In the genomic region with DNA sequence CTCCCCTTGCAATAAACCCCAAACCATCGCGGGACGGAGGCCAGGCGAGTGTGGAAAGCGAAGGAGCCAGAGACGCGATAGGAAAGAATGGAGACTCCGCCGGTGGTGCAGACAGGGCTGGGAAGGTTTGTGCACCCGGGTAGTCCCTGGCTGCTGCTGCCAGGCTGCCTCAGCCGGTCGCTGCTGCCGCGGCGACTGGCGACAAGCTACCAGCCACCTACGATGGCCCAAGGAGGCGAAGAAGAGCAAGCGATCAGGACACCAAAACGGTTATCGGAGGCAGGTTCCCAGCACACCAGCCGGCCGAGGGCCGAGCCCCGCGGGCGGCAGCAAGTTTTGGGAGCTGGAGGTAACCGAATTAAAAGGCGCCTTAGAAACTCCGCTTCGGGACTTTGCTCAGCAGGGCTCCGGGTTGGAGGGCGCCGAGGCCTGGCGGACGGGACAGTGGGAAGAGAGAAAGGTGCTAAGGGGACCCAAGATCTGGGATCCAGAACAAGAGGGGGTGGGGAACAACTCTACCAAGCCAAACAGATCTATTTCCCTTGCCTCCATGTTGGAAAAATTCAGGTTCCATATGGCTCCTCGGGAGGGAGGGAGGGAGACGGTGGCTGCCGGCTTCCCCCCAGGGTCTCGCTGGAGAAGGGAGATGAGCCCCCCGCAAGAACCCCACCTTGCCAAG, we compare ENCODE assay signal across 12 cellular contexts. TPM values are rescaled to one million over a fixed set of nuclear protein-coding genes. Genes with fewer than 3 reads are reported as not detected.
DNase-seq lines count a peak whose midpoint lies in the region; ATAC-seq, FAIRE-seq and TF ChIP-seq lines count a peak whose summit lies in the region.
"Had no signal": no experiment of that assay in that cellular context is flagged by ENCODE, and none has a peak within 500 bp of the region (broad histone marks: within the 10 kb centered on the region; RNA-seq: fewer than 3 reads in every experiment).

No MANE protein-coding gene starts in this region.

- H3K79me2 ChIP-seq in H1 (ENCODE audit: control insufficient read depth in 1 of 2, insufficient read depth in 2 of 2, low read length in 2 of 2) = no peaks in the 10 kb centered on the region

- peak overlapping the region; percentile 81; the same call in 1 of the 2 replicates for H2BK15ac ChIP-seq in H1 (ENCODE audit: low read length)

- H3K4me3 ChIP-seq in A549 (peak overlapping the region; percentile 60), H1 (ENCODE audit: extremely low read depth in 1 of 4, insufficient read depth in 2 of 4, low read depth in 3 of 4, low read length in 4 of 4) (0 out of 8 replicates have a peak overlapping the region, but pooled peaks of 1 of the 4 experiments have one; percentile 25), mucosa of stomach (ENCODE audit: low read length) (no peak overlapping the region)

- FAIRE-seq in A549 (lab: Jason Lieb, UNC) = no peak
- FAIRE-seq in H1 (lab: Jason Lieb, UNC) = no peak

- H3K36me3 ChIP-seq in H1 (ENCODE audit: control insufficient read depth in 2 of 4, insufficient read depth in 4 of 4, low read length in 3 of 4) = peaks cover 0 to 3% (median 0%) of the 10 kb centered on the region in 4 experiments; a peak in 1 of 8 replicates
- H3K36me3 ChIP-seq in mucosa of stomach (ENCODE audit: control insufficient read depth, insufficient read depth, low read length) = no peaks in the 10 kb centered on the region

- H4K20me1 ChIP-seq in H1 (replicated peaks in 1 of 2; ENCODE audit: control insufficient read depth in 1 of 2, insufficient read depth in 2 of 2, low read length in 2 of 2) = peaks cover 26 to 34% of the 10 kb centered on the region in 2 experiments

- H3K18ac ChIP-seq in H1 (ENCODE audit: extremely low read depth, low read length) = no peak overlapping the region

- TF ChIP-seq CTCF in A549 (IDR thresholded peaks at IDR 0.05) (no peak), H1 (IDR thresholded peaks at IDR 0.05; ENCODE audit: control extremely low read depth in 1 of 3, insufficient read depth in 1 of 3, low read depth in 1 of 3, low read length in 3 of 3) (no peak)

- TF ChIP-seq RAD21 in A549 (conservative IDR thresholded peaks at IDR 0.05 in 1 of 2, IDR thresholded peaks at IDR 0.05 in 1 of 2) (no peak), H1 (IDR thresholded peaks at IDR 0.05 in 1 of 2, conservative IDR thresholded peaks at IDR 0.05 in 1 of 2; ENCODE audit: low read depth in 2 of 2, low read length in 2 of 2) (no peak)

- no peak overlapping the region for H3K9ac ChIP-seq in H1 (replicated peaks in 1 of 4; ENCODE audit: extremely low read depth in 1 of 4, low read depth in 3 of 4, low read length in 3 of 4)
- H3K9ac ChIP-seq in mucosa of stomach (ENCODE audit: low read length) = peak overlapping the region; percentile 55
- H3K9ac ChIP-seq: KMS-11 had no signal

- H3K23me2 ChIP-seq in H1 (ENCODE audit: low read depth, low read length) = no peaks in the 10 kb centered on the region; the same call in 1 of the 2 replicates

- H3K9me3 ChIP-seq in A549 = no peaks in the 10 kb centered on the region
- no peaks in the 10 kb centered on the region for H3K9me3 ChIP-seq in H1 (ENCODE audit: insufficient read depth in 2 of 2, low read depth in 1 of 2, low read length in 1 of 2)
- H3K9me3 ChIP-seq in mucosa of stomach (ENCODE audit: control insufficient read depth, low read length) = no peaks in the 10 kb centered on the region

- H4K8ac ChIP-seq in H1 (ENCODE audit: extremely low read depth, insufficient read depth, low read length) = no peak overlapping the region

- no peak overlapping the region for H2BK5ac ChIP-seq in H1 (ENCODE audit: low read depth, low read length)

- ATAC-seq in A549 = peak; percentile 53 to 56
- no peak for ATAC-seq in GM18868 (IDR thresholded peaks at IDR 0.05; ENCODE audit: unreplicated experiment)
- ATAC-seq in GM18498 (IDR thresholded peaks at IDR 0.05; ENCODE audit: unreplicated experiment) = no peak

- H4K91ac ChIP-seq in H1 (replicated peaks; ENCODE audit: insufficient read length, low read length) = no peak overlapping the region

- H3K56ac ChIP-seq in H1 (replicated peaks; ENCODE audit: insufficient read length, low read depth, low read length) = no peak overlapping the region

- DNase-seq in A549 (ENCODE audit: low read depth in 1 of 2, low spot score in 1 of 2) (peak; percentile 57 to 66), NCI-H1694 treated with DMSO at 0.1 percent for 48 hours (lab: John Stamatoyannopoulos, UW) (peak; percentile 46), H1 (ENCODE audit: low read depth in 1 of 2, low spot score in 2 of 2) (no peak), LoVo (ENCODE audit: low spot score) (no peak)
- no peak for DNase-seq in activated CD4-positive, alpha-beta T cell treated with anti-CD3 and anti-CD28 coated beads, Interleukin-2, amount 50 U/mL, for 4 hours
- DNase-seq: caudate nucleus had no signal

- H2BK120ac ChIP-seq in H1 (replicated peaks; ENCODE audit: low read depth, low read length) = no peak overlapping the region

- H3K4me2 ChIP-seq in A549 (peak overlapping the region; percentile 89), H1 (ENCODE audit: insufficient read depth in 1 of 2, low read depth in 2 of 2, low read length in 2 of 2) (peak overlapping the region; percentile 24 to 44; a peak in 3 of 4 replicates)
- H3K4me2 ChIP-seq: KMS-11 had no signal

- TF ChIP-seq EP300 in A549 (IDR thresholded peaks at IDR 0.05) (no peak), H1 (IDR thresholded peaks at IDR 0.05; ENCODE audit: borderline replicate concordance in 1 of 2, low read depth in 2 of 2, low read length in 2 of 2) (no peak)

- no peak overlapping the region for H3K4ac ChIP-seq in H1 (replicated peaks; ENCODE audit: insufficient read length, low read depth, low read length)

- no peak overlapping the region for H3K23ac ChIP-seq in H1 (ENCODE audit: insufficient read length)

- H3K4me1 ChIP-seq in A549 (peaks cover 31% of the 10 kb centered on the region), H1 (replicated peaks in 1 of 4; ENCODE audit: control insufficient read depth in 3 of 4, insufficient read depth in 4 of 4, low read length in 3 of 4) (peaks cover 0 to 15% (median 8%) of the 10 kb centered on the region in 4 experiments; a peak in 6 of 7 replicates), mucosa of stomach (ENCODE audit: control insufficient read depth, insufficient read depth, low read length) (peaks cover 18% of the 10 kb centered on the region)

- H3K27me3 ChIP-seq in H1 (replicated peaks in 1 of 4; ENCODE audit: control insufficient read depth in 3 of 4, extremely low read depth in 1 of 4, insufficient read depth in 3 of 4, low read length in 3 of 4) = peaks cover 98 to 100% (median 99%) of the 10 kb centered on the region in 4 experiments
- peaks cover 95% of the 10 kb centered on the region for H3K27me3 ChIP-seq in mucosa of stomach (ENCODE audit: control insufficient read depth, insufficient read depth, low read length)

- peak overlapping the region; percentile 87; the same call in 1 of the 2 replicates for H2BK12ac ChIP-seq in H1 (ENCODE audit: low read depth, low read length)

- H3K27ac ChIP-seq in A549 (peak overlapping the region; percentile 97), H1 (ENCODE audit: low read depth, low read length) (no peak overlapping the region)
- H3K27ac ChIP-seq: KMS-11 had no signal

- TF ChIP-seq POLR2A in A549 (IDR thresholded peaks at IDR 0.05; ENCODE audit: low read length) = peak; percentile 41
- TF ChIP-seq POLR2A in H1 (IDR thresholded peaks at IDR 0.05; ENCODE audit: control extremely low read depth in 1 of 2, low read depth in 2 of 2, low read length in 2 of 2) = no peak

- no peaks in the 10 kb centered on the region for H3K79me1 ChIP-seq in H1 (ENCODE audit: low read depth, low read length)

- H2AK5ac ChIP-seq in H1 (ENCODE audit: low read depth, low read length) = no peak overlapping the region

- CTCF ChIA-PET in A549 (lab: Yijun Ruan, JAX) = interaction anchor here (0.6 to 3.0 kb wide), 10 partner anchors 20 to 182 kb away, joined by 3 to 11 read pairs (median 5); partner anchors contain the start of gene HOXB5
- CTCF ChIA-PET in H1 (lab: Charles Lee; ENCODE audit: partially characterized antibody) = interaction anchor here (0.7 to 4.0 kb wide), 11 partner anchors 8 to 203 kb away, joined by 3 to 18 read pairs (median 3); partner anchors contain the start of genes HOXB5 and HOXB9

- POLR2A ChIA-PET in A549 (lab: Yijun Ruan, JAX) (interaction anchor here (0.6 to 2.0 kb wide), 7 partner anchors 8 to 202 kb away, joined by 3 to 10 read pairs (median 4); partner anchors contain the start of gene HOXB9), H1 (lab: Charles Lee; ENCODE audit: partially characterized antibody) (interaction anchor here (1.1 kb wide), 1 partner anchor 13 kb away, joined by 3 read pairs; no protein-coding TSS in a partner anchor)

- H2AFZ ChIP-seq in H1 (ENCODE audit: low read length) = no peak overlapping the region

- no peak overlapping the region for H3K14ac ChIP-seq in H1 (ENCODE audit: insufficient read length)

- no peak overlapping the region for H2BK20ac ChIP-seq in H1 (ENCODE audit: low read length)

- H4K5ac ChIP-seq in H1 (ENCODE audit: insufficient read length, low read depth, low read length) = no peak overlapping the region

- WGBS in A549 (ENCODE audit: missing lambda C conversion rate) = 32% methylated on average over 41 of the region's 41 CpGs
- 6% methylated on average over 37 of the region's 41 CpGs; no CpG with 5 or more reads in 1 of the 2 experiments for WGBS in H1 (ENCODE audit: extremely low coverage in 1 of 2, insufficient coverage in 1 of 2, insufficient read length in 1 of 2, insufficient replicate concordance in 2 of 2, low coverage in 1 of 2, low lambda C conversion rate in 2 of 2, missing lambda C conversion rate in 1 of 2), 2 experiments

RNA-seq across cellular contexts. Expression of gene HOXB2, which starts 9.6 kb away (rescaled TPM):
- polyA plus RNA-seq in A549 (2011; rRNA removed) (2.6 and 2.7 TPM in 2 replicates), A549 (2017; fragmentation: RNase III; extraction: RNeasy Plus Mini Kit Qiagen cat#74134 plus additional on column Dnase treatment) (0.58 to 0.65 TPM (median 0.60 TPM) in 3 replicates), H1 (2011; rRNA removed) (not detected in 2 replicates)
- 1.8 and 2.7 TPM in 2 replicates for polyA plus RNA-seq in A549 (2012; cell fraction: cytosol; rRNA removed)
- polyA plus RNA-seq in A549 (2012; cell fraction: nucleus; rRNA removed) = 3.6 and 3.7 TPM in 2 replicates
- polyA minus RNA-seq in A549 (2011; rRNA and poly(A)+ RNA removed) = 0.79 and 0.92 TPM in 2 replicates
- not detected in 2 replicates for total RNA-seq in H1 (2021; fragmentation: NEBNext Ultra II Directional; extraction: Animal tissue kit (Norgen Biotek cat#: 25700))
- not detected for polyA plus RNA-seq in H1 (2011; cell fraction: cytosol; rRNA removed)
- not detected for polyA plus RNA-seq in H1 (2011; cell fraction: nucleus; rRNA removed)
- polyA plus RNA-seq in H1 (2012, experiment 1 of 2) = not detected in 4 replicates
- polyA plus RNA-seq in H1 (2012, experiment 2 of 2) = not detected
- not detected for polyA plus RNA-seq in H1 (2013, experiment 1 of 2)
- not detected for polyA plus RNA-seq in H1 (2013, experiment 2 of 2)
- polyA minus RNA-seq in H1 (2011; rRNA and poly(A)+ RNA removed) = not detected in 2 replicates
- polyA minus RNA-seq in H1 (2011; cell fraction: cytosol; rRNA and poly(A)+ RNA removed) = not detected
- 0.90 TPM for polyA minus RNA-seq in H1 (2011; cell fraction: nucleus; rRNA and poly(A)+ RNA removed)

RNA-seq across cellular contexts. Expression of gene HOXB4, which starts 23.6 kb away (rescaled TPM):
- polyA plus RNA-seq in A549 (2011; rRNA removed) (0.74 and 0.75 TPM in 2 replicates), A549 (2017; fragmentation: RNase III; extraction: RNeasy Plus Mini Kit Qiagen cat#74134 plus additional on column Dnase treatment) (0.24 to 0.37 TPM (median 0.30 TPM) in 3 replicates), H1 (2011; rRNA removed) (not detected in 2 replicates)
- 0.25 and 0.29 TPM in 2 replicates for polyA plus RNA-seq in A549 (2012; cell fraction: cytosol; rRNA removed)
- polyA plus RNA-seq in A549 (2012; cell fraction: nucleus; rRNA removed) = 1.6 TPM in 2 replicates
- polyA minus RNA-seq in A549 (2011; rRNA and poly(A)+ RNA removed) = 0.44 and 0.99 TPM in 2 replicates
- total RNA-seq in H1 (2021; fragmentation: NEBNext Ultra II Directional; extraction: Animal tissue kit (Norgen Biotek cat#: 25700)) = not detected in 2 replicates
- polyA plus RNA-seq in H1 (2011; cell fraction: cytosol; rRNA removed) = not detected
- not detected for polyA plus RNA-seq in H1 (2011; cell fraction: nucleus; rRNA removed)
- polyA plus RNA-seq in H1 (2012, experiment 1 of 2) = not detected in 4 replicates
- polyA plus RNA-seq in H1 (2012, experiment 2 of 2) = not detected
- polyA plus RNA-seq in H1 (2013, experiment 1 of 2) = not detected
- polyA plus RNA-seq in H1 (2013, experiment 2 of 2) = not detected
- polyA minus RNA-seq in H1 (2011; rRNA and poly(A)+ RNA removed) = not detected in 2 replicates
- polyA minus RNA-seq in H1 (2011; cell fraction: cytosol; rRNA and poly(A)+ RNA removed) = not detected
- polyA minus RNA-seq in H1 (2011; cell fraction: nucleus; rRNA and poly(A)+ RNA removed) = not detected

RNA-seq across cellular contexts. Expression of gene HOXB1, which starts 23.7 kb away (rescaled TPM):
- polyA plus RNA-seq in A549 (2011; rRNA removed) (not detected in 2 replicates), A549 (2017; fragmentation: RNase III; extraction: RNeasy Plus Mini Kit Qiagen cat#74134 plus additional on column Dnase treatment) (not detected in 3 replicates), H1 (2011; rRNA removed) (not detected in 2 replicates)
- not detected in 2 replicates for polyA plus RNA-seq in A549 (2012; cell fraction: cytosol; rRNA removed)
- 0.06 TPM in 1 of 2 replicates, not detected in the other for polyA plus RNA-seq in A549 (2012; cell fraction: nucleus; rRNA removed)
- not detected in 2 replicates for polyA minus RNA-seq in A549 (2011; rRNA and poly(A)+ RNA removed)
- total RNA-seq in H1 (2021; fragmentation: NEBNext Ultra II Directional; extraction: Animal tissue kit (Norgen Biotek cat#: 25700)) = not detected in 2 replicates
- not detected for polyA plus RNA-seq in H1 (2011; cell fraction: cytosol; rRNA removed)
- not detected for polyA plus RNA-seq in H1 (2011; cell fraction: nucleus; rRNA removed)
- 0.10 TPM in 1 of 4 replicates, not detected in the others for polyA plus RNA-seq in H1 (2012, experiment 1 of 2)
- 0.08 TPM for polyA plus RNA-seq in H1 (2012, experiment 2 of 2)
- polyA plus RNA-seq in H1 (2013, experiment 1 of 2) = 0.06 TPM
- polyA plus RNA-seq in H1 (2013, experiment 2 of 2) = 0.09 TPM
- not detected in 2 replicates for polyA minus RNA-seq in H1 (2011; rRNA and poly(A)+ RNA removed)
- polyA minus RNA-seq in H1 (2011; cell fraction: cytosol; rRNA and poly(A)+ RNA removed) = not detected
- not detected for polyA minus RNA-seq in H1 (2011; cell fraction: nucleus; rRNA and poly(A)+ RNA removed)
- total RNA-seq: pulmonary artery endothelial cell, urinary bladder had no signal
- polyA plus RNA-seq: urinary bladder had no signal

RNA-seq across cellular contexts. Expression of gene HOXB3, which starts 35.5 kb away (rescaled TPM):
- 11.6 and 17.0 TPM in 2 replicates for polyA plus RNA-seq in A549 (2011; rRNA removed)
- polyA plus RNA-seq in A549 (2012; cell fraction: cytosol; rRNA removed) = 9.3 and 12.8 TPM in 2 replicates
- polyA plus RNA-seq in A549 (2012; cell fraction: nucleus; rRNA removed) = 38.5 and 48.1 TPM in 2 replicates
- 7.0 to 10.2 TPM (median 8.6 TPM) in 3 replicates for polyA plus RNA-seq in A549 (2017; fragmentation: RNase III; extraction: RNeasy Plus Mini Kit Qiagen cat#74134 plus additional on column Dnase treatment)
- 4.0 and 5.5 TPM in 2 replicates for polyA minus RNA-seq in A549 (2011; rRNA and poly(A)+ RNA removed)
- not detected in 2 replicates for total RNA-seq in H1 (2021; fragmentation: NEBNext Ultra II Directional; extraction: Animal tissue kit (Norgen Biotek cat#: 25700))
- not detected in 2 replicates for polyA plus RNA-seq in H1 (2011; rRNA removed)
- not detected for polyA plus RNA-seq in H1 (2011; cell fraction: cytosol; rRNA removed)
- not detected for polyA plus RNA-seq in H1 (2011; cell fraction: nucleus; rRNA removed)
- 0.28 TPM in 1 of 4 replicates, not detected in the others for polyA plus RNA-seq in H1 (2012, experiment 1 of 2)
- polyA plus RNA-seq in H1 (2012, experiment 2 of 2) = not detected
- polyA plus RNA-seq in H1 (2013, experiment 1 of 2) = not detected
- polyA plus RNA-seq in H1 (2013, experiment 2 of 2) = not detected
- polyA minus RNA-seq in H1 (2011; rRNA and poly(A)+ RNA removed) = 0.19 TPM in 1 of 2 replicates, not detected in the other
- not detected for polyA minus RNA-seq in H1 (2011; cell fraction: cytosol; rRNA and poly(A)+ RNA removed)
- 1.00 TPM for polyA minus RNA-seq in H1 (2011; cell fraction: nucleus; rRNA and poly(A)+ RNA removed)

RNA-seq across cellular contexts. Expression of gene HOXB5, which starts 39.0 kb away (rescaled TPM):
- polyA plus RNA-seq in A549 (2011; rRNA removed) = 2.5 and 2.7 TPM in 2 replicates
- 1.9 and 2.5 TPM in 2 replicates for polyA plus RNA-seq in A549 (2012; cell fraction: cytosol; rRNA removed)
- 21.9 and 24.5 TPM in 2 replicates for polyA plus RNA-seq in A549 (2012; cell fraction: nucleus; rRNA removed)
- polyA plus RNA-seq in A549 (2017; fragmentation: RNase III; extraction: RNeasy Plus Mini Kit Qiagen cat#74134 plus additional on column Dnase treatment) = 2.1 to 3.0 TPM (median 2.4 TPM) in 3 replicates
- 0.39 and 0.74 TPM in 2 replicates for polyA minus RNA-seq in A549 (2011; rRNA and poly(A)+ RNA removed)
- not detected in 2 replicates for total RNA-seq in H1 (2021; fragmentation: NEBNext Ultra II Directional; extraction: Animal tissue kit (Norgen Biotek cat#: 25700))
- not detected in 2 replicates for polyA plus RNA-seq in H1 (2011; rRNA removed)
- not detected for polyA plus RNA-seq in H1 (2011; cell fraction: cytosol; rRNA removed)
- polyA plus RNA-seq in H1 (2011; cell fraction: nucleus; rRNA removed) = not detected
- not detected in 4 replicates for polyA plus RNA-seq in H1 (2012, experiment 1 of 2)
- not detected for polyA plus RNA-seq in H1 (2012, experiment 2 of 2)
- polyA plus RNA-seq in H1 (2013, experiment 1 of 2) = not detected
- not detected for polyA plus RNA-seq in H1 (2013, experiment 2 of 2)
- 0.07 TPM in 1 of 2 replicates, not detected in the other for polyA minus RNA-seq in H1 (2011; rRNA and poly(A)+ RNA removed)
- not detected for polyA minus RNA-seq in H1 (2011; cell fraction: cytosol; rRNA and poly(A)+ RNA removed)
- polyA minus RNA-seq in H1 (2011; cell fraction: nucleus; rRNA and poly(A)+ RNA removed) = not detected

Comparison
In these comparisons a context has a peak if more than half of its experiments do, and no peak if none do; other contexts are left out.
1. ATAC-seq: peak in A549 (2 of 2); none in GM18868 (single experiment) and GM18498 (single experiment).
2. DNase-seq: peak in A549 (2 of 2) and NCI-H1694 treated with DMSO at 0.1 percent for 48 hours (single experiment); none in H1 (0 of 2), activated CD4-positive, alpha-beta T cell treated with anti-CD3 and anti-CD28 coated beads, Interleukin-2, amount 50 U/mL, for 4 hours (0 of 2) and LoVo (single experiment).
3. Of the 18 proteins assayed by ChIP-seq in both H1 and A549: peak only in H1: CBX8 and RNF2; only in A549: POLR2A; in both: none; in neither: 14; mixed calls (peak in some experiments, not most) for 1.